1 cellular context compared by ENCODE assay signal in genomic region chr12:124940393-124941169, GRCh38.
A peak's percentile ranks its signal among the peaks of the same experiment; 100 is the strongest.
TF ChIP-seq lines count a peak whose summit lies in the region.

No MANE protein-coding gene starts in this region.

TF ChIP-seq in K562, 482 proteins besides CTCF, POLR2A, EP300 and RAD21 (continued from another document and continues in another):
- TF ChIP-seq ZNF592 (IDR thresholded peaks at IDR 0.05) (peak; percentile 86), CXXC5 (CRISPR knock-in tag; IDR thresholded peaks at IDR 0.05) (peak; percentile 87), MEF2A (IDR thresholded peaks at IDR 0.05; ENCODE audit: control insufficient read depth, low read depth, low read length) (no peak), CHD1 (IDR thresholded peaks at IDR 0.05; ENCODE audit: low read length) (peak; percentile 87), DIDO1 (tag; IDR thresholded peaks at IDR 0.05; ENCODE audit: low read depth) (no peak), RBM17 (IDR thresholded peaks at IDR 0.05; ENCODE audit: borderline replicate concordance, low read depth, low read length) (no peak), ETS2 (tag; IDR thresholded peaks at IDR 0.05; ENCODE audit: borderline replicate concordance, poor library complexity, severe bottlenecking) (no peak), ZNF239 (CRISPR knock-in tag; IDR thresholded peaks at IDR 0.05) (no peak; the same call in 1 of the 2 replicates), OTX1 (CRISPR knock-in tag; IDR thresholded peaks at IDR 0.05) (no peak), AFF4 (CRISPR knock-in tag; IDR thresholded peaks at IDR 0.05) (peak; percentile 55), ZNF444 (CRISPR knock-in tag; IDR thresholded peaks at IDR 0.05) (no peak), HES1 (IDR thresholded peaks at IDR 0.05; ENCODE audit: low read depth) (no peak), ZNF551 (CRISPR knock-in tag; IDR thresholded peaks at IDR 0.05) (0 out of 2 replicates have a peak, but pooled peaks have one; percentile 71), RBM34 (IDR thresholded peaks at IDR 0.05; ENCODE audit: borderline replicate concordance, insufficient read depth, low read length) (no peak), TAF7 (tag; IDR thresholded peaks at IDR 0.05) (peak; percentile 26; the same call in 1 of the 2 replicates), JUN (IDR thresholded peaks at IDR 0.05; ENCODE audit: borderline replicate concordance, low read depth, low read length) (peak; percentile 8; the same call in 1 of the 2 replicates), JUN (CRISPR knock-in tag; IDR thresholded peaks at IDR 0.05; ENCODE audit: borderline replicate concordance) (no peak), CCNT2 (IDR thresholded peaks at IDR 0.05; ENCODE audit: borderline replicate concordance, extremely low read depth, insufficient read length, low read depth, low read length) (peak; percentile 21), TAF1 (IDR thresholded peaks at IDR 0.05; ENCODE audit: control insufficient read depth, extremely low read depth, insufficient read depth, low read length, severe bottlenecking) (peak; percentile 29), ZNF407 (IDR thresholded peaks at IDR 0.05; ENCODE audit: low read depth) (no peak), BHLHE40 (IDR thresholded peaks at IDR 0.05; ENCODE audit: low read length) (peak; percentile 68), ELF4 (CRISPR knock-in tag; IDR thresholded peaks at IDR 0.05) (no peak), MYBL2 (IDR thresholded peaks at IDR 0.05; ENCODE audit: low read depth) (no peak), MYBL2 (CRISPR knock-in tag; IDR thresholded peaks at IDR 0.05; ENCODE audit: borderline replicate concordance) (no peak), DEAF1 (CRISPR knock-in tag; IDR thresholded peaks at IDR 0.05) (no peak; the same call in 1 of the 2 replicates), RFX7 (CRISPR knock-in tag; IDR thresholded peaks at IDR 0.05) (no peak), VEZF1 (CRISPR knock-in tag; IDR thresholded peaks at IDR 0.05) (peak; percentile 48; the same call in 1 of the 2 replicates), MTA3 (IDR thresholded peaks at IDR 0.05; ENCODE audit: borderline replicate concordance) (peak; percentile 85), ZKSCAN3 (CRISPR knock-in tag; IDR thresholded peaks at IDR 0.05) (no peak), FUS (optimal IDR thresholded peaks at IDR 0.05; ENCODE audit: low read depth, low read length) (no peak), TAL1 (IDR thresholded peaks at IDR 0.05) (no peak), MAZ (CRISPR knock-in tag; conservative IDR thresholded peaks at IDR 0.05 in 1 of 2, IDR thresholded peaks at IDR 0.05 in 1 of 2) (peak; percentile 33 to 35; a peak in 1 of 4 replicates), BRF1 (IDR thresholded peaks at IDR 0.05; ENCODE audit: borderline replicate concordance, extremely low read depth, insufficient read length) (no peak), NRF1 (conservative IDR thresholded peaks at IDR 0.05 in 1 of 2, IDR thresholded peaks at IDR 0.05 in 1 of 2) (peak; percentile 22 to 50; a peak in 1 of 4 replicates), POLR3A (IDR thresholded peaks at IDR 0.05; ENCODE audit: borderline replicate concordance, extremely low read depth, insufficient read depth, insufficient read length) (no peak), HCFC1 (IDR thresholded peaks at IDR 0.05; ENCODE audit: low read depth, low read length) (peak; percentile 58), SREBF1 (IDR thresholded peaks at IDR 0.05; ENCODE audit: borderline replicate concordance, low read depth, low read length) (peak; percentile 84; the same call in 1 of the 2 replicates), L3MBTL2 (IDR thresholded peaks at IDR 0.05) (peak; percentile 71), GTF2F1 (IDR thresholded peaks at IDR 0.05; ENCODE audit: low read depth, low read length) (peak; percentile 39; the same call in 1 of the 2 replicates), ZNF316 (IDR thresholded peaks at IDR 0.05) (no peak; the same call in 1 of the 2 replicates), GABPB1 (CRISPR knock-in tag; IDR thresholded peaks at IDR 0.05) (0 out of 2 replicates have a peak, but pooled peaks have one; percentile 68)
